In the genomic region with DNA sequence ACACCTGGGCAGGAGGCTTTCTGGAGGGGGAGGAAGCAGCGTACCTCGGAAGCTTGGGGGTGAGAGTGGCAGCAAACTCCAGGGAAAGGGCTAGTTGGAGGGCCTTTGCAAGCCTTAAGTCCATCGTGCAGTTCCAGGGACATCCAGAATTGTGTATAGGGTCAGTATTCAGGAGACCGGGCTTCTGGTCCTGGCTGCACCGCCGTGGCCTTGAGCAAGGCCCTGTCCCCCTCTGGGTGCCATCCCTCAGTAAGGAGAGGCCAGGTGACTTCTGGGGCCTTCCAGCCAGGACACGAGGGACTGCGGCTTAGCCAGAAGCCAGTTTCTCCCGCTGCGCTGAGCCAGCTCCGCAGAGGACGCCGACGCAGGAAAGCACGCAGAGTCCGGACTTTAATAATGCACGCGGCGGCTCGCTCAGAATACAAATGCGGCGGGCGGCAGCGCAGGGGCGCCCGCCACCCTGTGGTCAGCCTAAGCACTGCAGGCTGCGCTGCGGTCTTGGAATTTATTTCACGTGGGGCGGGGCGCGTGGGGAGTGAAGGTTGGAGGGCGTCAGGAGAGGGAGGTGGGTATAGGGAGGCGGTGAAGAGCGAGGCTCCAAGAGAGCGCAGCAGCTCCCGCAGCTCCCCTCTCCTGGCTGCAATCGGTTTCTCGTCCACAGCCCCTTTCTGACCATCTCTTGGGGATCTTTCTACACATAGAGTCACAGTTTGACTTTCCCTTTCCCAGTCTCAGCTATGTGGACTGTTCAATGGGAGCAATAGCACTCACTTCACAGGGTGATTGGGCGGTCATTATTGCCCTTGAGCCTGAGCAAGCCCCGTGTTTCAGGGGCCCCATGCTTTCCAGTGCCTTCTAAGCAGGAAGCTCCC, we compare ENCODE assay signal across 8 cellular contexts.
DNase-seq lines count a peak whose midpoint lies in the region; ATAC-seq and TF ChIP-seq lines count a peak whose summit lies in the region.

No MANE protein-coding gene starts in this region.

- peaks cover 17% of the 10 kb centered on the region for H3K27me3 Mint-ChIP-seq in activated CD4-positive, alpha-beta T cell treated with anti-CD3 and anti-CD28 coated beads, Interleukin-2, amount 10 ng/mL, durations not matched to agents 7 days and 5 days

- DNase-seq in AG09309 (ENCODE audit: low read depth) (no peak), NCI-H226 (peak; percentile 3), ecto neural progenitor cell (ENCODE audit: low spot score) (peak; percentile 82), lung microvascular endothelial cell (ENCODE audit: low read depth in 2 of 2) (peak; percentile 40 to 57)
- DNase-seq in activated CD4-positive, alpha-beta T cell treated with anti-CD3 and anti-CD28 coated beads, Interleukin-2, amount 10 ng/mL, durations not matched to agents 7 days and 5 days, result peak; percentile 50
- DNase-seq in stimulated activated CD8-positive, alpha-beta memory T cell treated with anti-CD3 and anti-CD28 coated beads, Interleukin-15, amount 100 ng/mL, for 1 hour (ENCODE audit: low read depth), result peak; percentile 19

- no peaks in the 10 kb centered on the region for H3K36me3 Mint-ChIP-seq in activated CD4-positive, alpha-beta T cell treated with anti-CD3 and anti-CD28 coated beads, Interleukin-2, amount 10 ng/mL, durations not matched to agents 7 days and 5 days (ENCODE audit: low read depth)

- POLR2A ChIA-PET in activated CD4-positive, alpha-beta T cell treated with anti-CD3 and anti-CD28 coated beads, Interleukin-2, amount 10 ng/mL, durations not matched to agents 7 days and 5 days (lab: Charles Lee), result no interaction called here

- TF ChIP-seq CTCF in AG09309 (IDR thresholded peaks at IDR 0.05; ENCODE audit: control insufficient read depth, insufficient read depth, low read depth, low read length, missing control alignments), result peak; percentile 92

- H3K9me3 Mint-ChIP-seq in activated CD4-positive, alpha-beta T cell treated with anti-CD3 and anti-CD28 coated beads, Interleukin-2, amount 10 ng/mL, durations not matched to agents 7 days and 5 days, result no peaks in the 10 kb centered on the region

- H3K27ac Mint-ChIP-seq in activated CD4-positive, alpha-beta T cell treated with anti-CD3 and anti-CD28 coated beads, Interleukin-2, amount 10 ng/mL, durations not matched to agents 7 days and 5 days, result no peak overlapping the region

- ATAC-seq in GM18519 (IDR thresholded peaks at IDR 0.05; ENCODE audit: low FRiP score, unreplicated experiment) (peak; percentile 87), HG03064 (IDR thresholded peaks at IDR 0.05; ENCODE audit: low read depth, unreplicated experiment) (peak; percentile 80)

- H3K4me1 Mint-ChIP-seq in activated CD4-positive, alpha-beta T cell treated with anti-CD3 and anti-CD28 coated beads, Interleukin-2, amount 10 ng/mL, durations not matched to agents 7 days and 5 days, result peaks cover 1% of the 10 kb centered on the region

- peak overlapping the region; percentile 12; the same call in 1 of the 2 replicates for H3K4me3 ChIP-seq in AG09309 (ENCODE audit: control insufficient read depth, low read depth, low read length)

- CTCF ChIA-PET in activated CD4-positive, alpha-beta T cell treated with anti-CD3 and anti-CD28 coated beads, Interleukin-2, amount 10 ng/mL, durations not matched to agents 7 days and 5 days (lab: Charles Lee), result interaction anchor here (0.6 to 2.3 kb wide), 6 partner anchors 21 to 668 kb away, joined by 3 to 20 read pairs (median 3); no protein-coding TSS in a partner anchor

- H3K4me3 Mint-ChIP-seq in activated CD4-positive, alpha-beta T cell treated with anti-CD3 and anti-CD28 coated beads, Interleukin-2, amount 10 ng/mL, durations not matched to agents 7 days and 5 days, result no peak overlapping the region
